In the genomic region with DNA sequence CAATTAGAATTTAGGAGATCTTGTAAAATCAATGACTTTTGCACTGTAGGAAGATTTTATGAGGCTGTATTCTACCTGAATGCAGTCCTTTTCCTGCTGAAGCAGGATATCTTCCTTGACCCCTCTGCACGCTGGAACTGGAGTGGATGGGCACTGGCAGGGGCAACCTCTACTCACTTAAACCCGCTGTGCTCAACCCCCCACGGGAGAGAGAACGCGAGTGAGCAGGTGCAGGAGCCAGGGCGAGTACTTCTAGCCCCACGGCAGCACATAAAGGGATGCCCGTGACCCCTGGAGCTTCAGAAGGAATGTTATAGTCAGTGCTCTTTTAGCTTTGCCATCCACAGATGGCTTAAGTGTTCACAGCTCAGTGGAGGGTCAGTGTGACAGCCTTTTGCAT, we compare ENCODE assay signal across 37 cellular contexts.
"Had no signal": no experiment of that assay in that cellular context is flagged by ENCODE, and none has a peak within 500 bp of the region (broad histone marks: within the 10 kb centered on the region; RNA-seq: fewer than 3 reads in every experiment).

No MANE protein-coding gene starts in this region.

- H3K9me3 ChIP-seq: adrenal gland, body of pancreas, breast epithelium had no signal

- H3K4me3 Mint-ChIP-seq: activated B cell treated with CpG ODN at 0.5 μM for 24 hours; activated CD4-positive, alpha-beta memory T cell treated with anti-CD3 and anti-CD28 coated beads for 36 hours; activated CD4-positive, alpha-beta T cell treated with anti-CD3 and anti-CD28 coated beads, Interleukin-2, amount 10 ng/mL, durations not matched to agents 24 days and 14 days; activated CD8-positive, alpha-beta T cell treated with anti-CD3 and anti-CD28 coated beads for 36 hours; activated naive CD4-positive, alpha-beta T cell treated with anti-CD3 and anti-CD28 coated beads for 36 hours; activated naive CD8-positive, alpha-beta T cell treated with anti-CD3 and anti-CD28 coated beads for 36 hours; activated T-cell treated with anti-CD3 and anti-CD28 coated beads, Interleukin-2, amount 50 U/mL, for 4 hours; activated T-cell treated with anti-CD3 and anti-CD28 coated beads, Interleukin-2, amount 50 U/mL, for 72 hours; activated T-helper 1 cell treated with anti-CD3 and anti-CD28 coated beads, Interleukin-12 subunit alpha, Interleukin-12 subunit beta, Interleukin-2, Interleukin-4 antibody, amounts not matched to agents 30 ng/mL and 10 ng/mL and 1 ng/mL, durations not matched to agents 14 hours and 24 hours and 36 hours; activated T-helper 17 cell treated with anti-CD3 and anti-CD28 coated beads, Interleukin-2, amount 50 U/mL, for 72 hours; T-helper 1 cell treated with Interleukin-12 subunit alpha and Interleukin-12 subunit beta and Interleukin-4 antibody, amounts not matched to agents 30 μg/mL and 1 μg/mL, for 36 hours; T-helper 2 cell treated with Interferon-gamma antibody and Interleukin-4, amounts not matched to agents 5 μg/mL and 100 μg/mL, for 36 hours had no signal

- DNase-seq: activated B cell treated with CpG ODN at 0.5 μM for 24 hours; activated CD4-positive, alpha-beta memory T cell treated with anti-CD3 and anti-CD28 coated beads for 36 hours; activated CD4-positive, alpha-beta T cell treated with anti-CD3 and anti-CD28 coated beads for 4 hours; activated CD4-positive, alpha-beta T cell treated with anti-CD3 and anti-CD28 coated beads, Interleukin-2, amount 10 ng/mL, durations not matched to agents 24 days and 14 days; activated CD4-positive, alpha-beta T cell treated with anti-CD3 and anti-CD28 coated beads, Interleukin-2, amount 50 U/mL, for 1 hour; activated CD4-positive, alpha-beta T cell treated with anti-CD3 and anti-CD28 coated beads, Interleukin-2, amount 50 U/mL, for 4 hours; activated CD4-positive, CD25-positive, alpha-beta regulatory T cell treated with anti-CD3 and anti-CD28 coated beads, Interleukin-2, amount 50 U/mL, for 72 hours; activated CD8-positive, alpha-beta memory T cell treated with anti-CD3 and anti-CD28 coated beads, Interleukin-2, amount 50 U/mL, for 4 hours; activated CD8-positive, alpha-beta T cell treated with anti-CD3 and anti-CD28 coated beads for 36 hours; activated effector memory CD4-positive, alpha-beta T cell treated with anti-CD3 and anti-CD28 coated beads, Interleukin-2, amount 50 U/mL, for 16 hours; activated gamma-delta T cell treated with Interleukin-2 at 50 U/mL for 16 hours; activated naive CD4-positive, alpha-beta T cell; activated naive CD4-positive, alpha-beta T cell treated with anti-CD3 and anti-CD28 coated beads for 36 hours; activated naive CD4-positive, alpha-beta T cell treated with anti-CD3 and anti-CD28 coated beads, Interleukin-2, amount 50 U/mL, for 16 hours; activated naive CD8-positive, alpha-beta T cell treated with anti-CD3 and anti-CD28 coated beads for 36 hours; activated T-cell treated with anti-CD3 and anti-CD28 coated beads for 4 hours; activated T-cell treated with anti-CD3 and anti-CD28 coated beads, Interleukin-2, amount 50 U/mL, for 1 hour; activated T-cell treated with anti-CD3 and anti-CD28 coated beads, Interleukin-2, amount 50 U/mL, for 4 hours; activated T-cell treated with anti-CD3 and anti-CD28 coated beads, Interleukin-2, amount 50 U/mL, for 72 hours; adrenal gland; amniotic stem cell; aorta; body of pancreas; brain microvascular endothelial cell; central memory CD4-positive, alpha-beta T cell; T-helper 1 cell; T-helper 2 cell; T-helper 9 cell had no signal

- H3K4me1 ChIP-seq: adrenal gland, body of pancreas, breast epithelium had no signal

- H3K27me3 ChIP-seq: adrenal gland, body of pancreas, brain microvascular endothelial cell, breast epithelium had no signal

- H3K4me1 Mint-ChIP-seq: activated B cell treated with CpG ODN at 0.5 μM for 24 hours; activated CD4-positive, alpha-beta T cell treated with anti-CD3 and anti-CD28 coated beads, Interleukin-2, amount 10 ng/mL, durations not matched to agents 24 days and 14 days; activated naive CD8-positive, alpha-beta T cell treated with anti-CD3 and anti-CD28 coated beads for 36 hours; activated T-helper 17 cell treated with anti-CD3 and anti-CD28 coated beads, Interleukin-2, amount 50 U/mL, for 72 hours had no signal

- H3K36me3 ChIP-seq: adrenal gland, brain microvascular endothelial cell, breast epithelium had no signal

- H3K27me3 Mint-ChIP-seq: activated B cell treated with CpG ODN at 0.5 μM for 24 hours; activated CD4-positive, alpha-beta memory T cell treated with anti-CD3 and anti-CD28 coated beads for 36 hours; activated CD4-positive, alpha-beta T cell treated with anti-CD3 and anti-CD28 coated beads, Interleukin-2, amount 10 ng/mL, durations not matched to agents 24 days and 14 days; activated CD8-positive, alpha-beta T cell treated with anti-CD3 and anti-CD28 coated beads for 36 hours; activated naive CD8-positive, alpha-beta T cell treated with anti-CD3 and anti-CD28 coated beads for 36 hours; activated T-helper 17 cell treated with anti-CD3 and anti-CD28 coated beads, Interleukin-2, amount 50 U/mL, for 72 hours had no signal

- H3K27ac ChIP-seq: adrenal gland, body of pancreas, brain microvascular endothelial cell, breast epithelium, VCaP had no signal

- H3K9me3 Mint-ChIP-seq: activated CD4-positive, alpha-beta T cell treated with anti-CD3 and anti-CD28 coated beads, Interleukin-2, amount 10 ng/mL, durations not matched to agents 24 days and 14 days; activated T-helper 1 cell treated with anti-CD3 and anti-CD28 coated beads, Interleukin-12 subunit alpha, Interleukin-12 subunit beta, Interleukin-2, Interleukin-4 antibody, amounts not matched to agents 30 ng/mL and 10 ng/mL and 1 ng/mL, durations not matched to agents 14 hours and 24 hours and 36 hours had no signal

- H3K27ac Mint-ChIP-seq: activated B cell treated with CpG ODN at 0.5 μM for 24 hours; activated CD4-positive, alpha-beta memory T cell treated with anti-CD3 and anti-CD28 coated beads for 36 hours; activated CD4-positive, alpha-beta T cell treated with anti-CD3 and anti-CD28 coated beads, Interleukin-2, amount 10 ng/mL, durations not matched to agents 24 days and 14 days; activated CD8-positive, alpha-beta T cell treated with anti-CD3 and anti-CD28 coated beads for 36 hours; activated naive CD4-positive, alpha-beta T cell treated with anti-CD3 and anti-CD28 coated beads for 36 hours; activated naive CD4-positive, alpha-beta T cell treated with anti-CD3 and anti-CD28 coated beads, Interleukin-2, amount 50 U/mL, for 72 hours; activated naive CD8-positive, alpha-beta T cell treated with anti-CD3 and anti-CD28 coated beads for 36 hours; activated T-cell treated with anti-CD3 and anti-CD28 coated beads, Interleukin-2, amount 50 U/mL, for 72 hours; activated T-helper 1 cell treated with anti-CD3 and anti-CD28 coated beads, Interleukin-12 subunit alpha, Interleukin-12 subunit beta, Interleukin-2, Interleukin-4 antibody, amounts not matched to agents 30 ng/mL and 10 ng/mL and 1 ng/mL, durations not matched to agents 14 hours and 24 hours and 36 hours; activated T-helper 17 cell treated with anti-CD3 and anti-CD28 coated beads, Interleukin-2, amount 50 U/mL, for 72 hours; T-helper 1 cell treated with Interleukin-12 subunit alpha and Interleukin-12 subunit beta and Interleukin-4 antibody, amounts not matched to agents 30 μg/mL and 1 μg/mL, for 36 hours; T-helper 2 cell treated with Interferon-gamma antibody and Interleukin-4, amounts not matched to agents 5 μg/mL and 100 μg/mL, for 36 hours had no signal

- H3K36me3 Mint-ChIP-seq: activated CD4-positive, alpha-beta memory T cell treated with anti-CD3 and anti-CD28 coated beads for 36 hours; activated naive CD4-positive, alpha-beta T cell treated with anti-CD3 and anti-CD28 coated beads, Interleukin-2, amount 50 U/mL, for 72 hours; activated naive CD8-positive, alpha-beta T cell treated with anti-CD3 and anti-CD28 coated beads for 36 hours had no signal

- FAIRE-seq: astrocyte, TTC549 had no signal

- H3K4me3 ChIP-seq: adrenal gland, body of pancreas, breast epithelium had no signal

- ATAC-seq: activated CD8-positive, alpha-beta T cell treated with anti-CD3 and anti-CD28 coated beads for 36 hours; activated naive CD4-positive, alpha-beta T cell treated with anti-CD3 and anti-CD28 coated beads, Interleukin-2, amount 50 U/mL, for 72 hours; activated T-cell treated with anti-CD3 and anti-CD28 coated beads, Interleukin-2, amount 50 U/mL, for 4 hours; activated T-cell treated with anti-CD3 and anti-CD28 coated beads, Interleukin-2, amount 50 U/mL, for 72 hours; activated T-helper 17 cell treated with anti-CD3 and anti-CD28 coated beads, Interleukin-2, amount 50 U/mL, for 72 hours; body of pancreas had no signal
